8 cellular contexts compared by ENCODE assay signal in genomic region chr18:3652380-3653262, GRCh38.
DNase-seq lines count a peak whose midpoint lies in the region; ATAC-seq, FAIRE-seq and TF ChIP-seq lines count a peak whose summit lies in the region.

No MANE protein-coding gene starts in this region.

- FAIRE-seq in TTC549 (lab: Jason Lieb, UNC): peak; percentile 95

- H3K9me3 ChIP-seq in muscle layer of duodenum (ENCODE audit: control insufficient read depth in 1 of 2, low read length in 2 of 2): no peaks in the 10 kb centered on the region

- H3K4me3 ChIP-seq in coronary artery: no peak overlapping the region
- H3K4me3 ChIP-seq in muscle layer of duodenum (ENCODE audit: low read depth in 1 of 2, low read length in 2 of 2): no peak overlapping the region

- H3K27ac ChIP-seq in coronary artery (peak overlapping the region; percentile 51 to 83), muscle layer of duodenum (ENCODE audit: low read length) (peak overlapping the region; percentile 52)

- ATAC-seq in HG02885 (IDR thresholded peaks at IDR 0.05; ENCODE audit: poor library complexity, unreplicated experiment) (no peak), HG03108 (IDR thresholded peaks at IDR 0.05; ENCODE audit: unreplicated experiment) (no peak)

- TF ChIP-seq CTCF in coronary artery (IDR thresholded peaks at IDR 0.05): no peak

- no peaks in the 10 kb centered on the region for H3K36me3 ChIP-seq in muscle layer of duodenum (ENCODE audit: control insufficient read depth in 1 of 2, insufficient read depth in 2 of 2, low read length in 2 of 2)

- peak; percentile 71 for DNase-seq in stimulated activated naive CD4-positive, alpha-beta T cell treated with Interleukin-2 at 50 U/mL for 16 hours (lab: John Stamatoyannopoulos, UW)
- no peak for DNase-seq in stimulated activated naive CD4-positive, alpha-beta T cell (lab: John Stamatoyannopoulos, UW)
- DNase-seq in coronary artery (ENCODE audit: low spot score): peak; percentile 89
- DNase-seq in superior temporal gyrus (ENCODE audit: extremely low spot score): peak; percentile 44

- H3K4me1 ChIP-seq in muscle layer of duodenum (ENCODE audit: control insufficient read depth in 1 of 2, insufficient read depth in 2 of 2, low read length in 2 of 2): no peaks in the 10 kb centered on the region

- no peaks in the 10 kb centered on the region for H3K27me3 ChIP-seq in muscle layer of duodenum (ENCODE audit: low read depth, low read length)

Comparison
In these comparisons a context has a peak if more than half of its experiments do, and no peak if none do; other contexts are left out.
1. DNase-seq: peak in stimulated activated naive CD4-positive, alpha-beta T cell treated with Interleukin-2 at 50 U/mL for 16 hours (single experiment), coronary artery (single experiment) and superior temporal gyrus (single experiment); none in stimulated activated naive CD4-positive, alpha-beta T cell (0 of 6).